ENCODE assay signal across 26 cellular contexts in genomic region chr18:13606589-13607254, GRCh38.
DNase-seq lines count a peak whose midpoint lies in the region; ATAC-seq and TF ChIP-seq lines count a peak whose summit lies in the region.
"Had no signal": no experiment of that assay in that cellular context is flagged by ENCODE, and none has a peak within 500 bp of the region (broad histone marks: within the 10 kb centered on the region; RNA-seq: fewer than 3 reads in every experiment).

No MANE protein-coding gene starts in this region.

- no peak overlapping the region for H3K9ac ChIP-seq in smooth muscle cell (ENCODE audit: low read depth)

- H3F3A ChIP-seq in smooth muscle cell (ENCODE audit: low read depth) = peaks cover 5% of the 10 kb centered on the region

- H4K20me1 ChIP-seq in smooth muscle cell (ENCODE audit: low read depth) = peaks cover 7% of the 10 kb centered on the region

- peaks cover 11% of the 10 kb centered on the region for H3K4me1 ChIP-seq in smooth muscle cell (ENCODE audit: low read depth)

- peak overlapping the region; percentile 16 for H3K27ac Mint-ChIP-seq in activated CD4-positive, alpha-beta memory T cell treated with anti-CD3 and anti-CD28 coated beads, Interleukin-2, amount 10 ng/mL, durations not matched to agents 7 days and 5 days
- H3K27ac Mint-ChIP-seq: immature natural killer cell had no signal

- CTCF ChIA-PET in activated CD4-positive, alpha-beta memory T cell treated with anti-CD3 and anti-CD28 coated beads, Interleukin-2, amount 10 ng/mL, durations not matched to agents 7 days and 5 days (lab: Charles Lee) = interaction anchor here (1.0 to 1.3 kb wide), 3 partner anchors 10 to 48 kb away, joined by 3 to 5 read pairs (median 3); no protein-coding TSS in a partner anchor

- POLR2A ChIA-PET in activated CD4-positive, alpha-beta memory T cell treated with anti-CD3 and anti-CD28 coated beads, Interleukin-2, amount 10 ng/mL, durations not matched to agents 7 days and 5 days (lab: Charles Lee) = interaction anchor here (0.7 to 1.9 kb wide), 3 partner anchors 20 to 40 kb away, joined by 3 to 6 read pairs (median 3); no protein-coding TSS in a partner anchor

- 20% methylated on average over 7 of the region's 7 CpGs for WGBS in smooth muscle cell (ENCODE audit: low lambda C conversion rate)

- peak overlapping the region; percentile 50 for H3K4me2 ChIP-seq in smooth muscle cell

- no peaks in the 10 kb centered on the region for H3K79me2 ChIP-seq in smooth muscle cell (ENCODE audit: low read depth)

- no peak for TF ChIP-seq CTCF in GM06990 (IDR thresholded peaks at IDR 0.05; ENCODE audit: insufficient read depth, low read length, poor library complexity, severe bottlenecking)
- TF ChIP-seq CTCF in smooth muscle cell (IDR thresholded peaks at IDR 0.05; ENCODE audit: borderline replicate concordance, insufficient read depth, poor library complexity, severe bottlenecking) = no peak

- H3K27me3 ChIP-seq in GM06990 (replicated peaks; ENCODE audit: control insufficient read depth, insufficient read depth, low read length) (no peaks in the 10 kb centered on the region), smooth muscle cell (ENCODE audit: low read depth) (no peaks in the 10 kb centered on the region)
- H3K27me3 ChIP-seq: right atrium auricular region, tibial artery had no signal

- H2AFZ ChIP-seq in smooth muscle cell (ENCODE audit: low read depth) = no peak overlapping the region

- no peaks in the 10 kb centered on the region for H3K9me3 ChIP-seq in smooth muscle cell (replicated peaks; ENCODE audit: low read depth)
- H3K9me3 ChIP-seq: right atrium auricular region, tibial artery had no signal

- H3K36me3 Mint-ChIP-seq in activated CD4-positive, alpha-beta memory T cell treated with anti-CD3 and anti-CD28 coated beads, Interleukin-2, amount 10 ng/mL, durations not matched to agents 7 days and 5 days (ENCODE audit: low read depth) = peaks cover 4% of the 10 kb centered on the region
- H3K36me3 Mint-ChIP-seq: natural killer cell treated with Interleukin-12 subunit alpha and Interleukin-12 subunit beta and Interleukin-15 and Interleukin-18, amount 100 ng/mL, for 72 hours had no signal

- ATAC-seq in HG03378 (IDR thresholded peaks at IDR 0.05; ENCODE audit: unreplicated experiment) (peak; percentile 40), GM18868 (IDR thresholded peaks at IDR 0.05; ENCODE audit: unreplicated experiment) (no peak)
- ATAC-seq: left lobe of liver; natural killer cell treated with Interleukin-12 subunit alpha and Interleukin-12 subunit beta and Interleukin-15 and Interleukin-18, amount 100 ng/mL, for 72 hours; stimulated activated naive CD8-positive, alpha-beta T cell treated with anti-CD3 and anti-CD28 coated beads, Interleukin-15, Interleukin-2, amounts not matched to agents 100 U/mL and 50 U/mL, for 24 hours had no signal

- H3K4me1 Mint-ChIP-seq in activated CD4-positive, alpha-beta memory T cell treated with anti-CD3 and anti-CD28 coated beads, Interleukin-2, amount 10 ng/mL, durations not matched to agents 7 days and 5 days = peaks cover 54% of the 10 kb centered on the region

- H3K4me3 ChIP-seq in GM06990 (replicated peaks; ENCODE audit: low read depth, low read length) (no peak overlapping the region), smooth muscle cell (no peak overlapping the region)
- H3K4me3 ChIP-seq: right atrium auricular region, tibial artery had no signal

- H3K9me3 Mint-ChIP-seq in activated CD4-positive, alpha-beta memory T cell treated with anti-CD3 and anti-CD28 coated beads, Interleukin-2, amount 10 ng/mL, durations not matched to agents 7 days and 5 days = no peaks in the 10 kb centered on the region
- H3K9me3 Mint-ChIP-seq: immature natural killer cell; natural killer cell treated with Interleukin-12 subunit alpha and Interleukin-12 subunit beta and Interleukin-15 and Interleukin-18, amount 100 ng/mL, for 72 hours had no signal

- no peak overlapping the region for H3K4me3 Mint-ChIP-seq in activated CD4-positive, alpha-beta memory T cell treated with anti-CD3 and anti-CD28 coated beads, Interleukin-2, amount 10 ng/mL, durations not matched to agents 7 days and 5 days
- H3K4me3 Mint-ChIP-seq: immature natural killer cell had no signal

- H3K27me3 Mint-ChIP-seq in activated CD4-positive, alpha-beta memory T cell treated with anti-CD3 and anti-CD28 coated beads, Interleukin-2, amount 10 ng/mL, durations not matched to agents 7 days and 5 days = no peaks in the 10 kb centered on the region

- no peaks in the 10 kb centered on the region for H3K36me3 ChIP-seq in GM06990 (ENCODE audit: control insufficient read depth, insufficient read depth, low read length)
- no peaks in the 10 kb centered on the region for H3K36me3 ChIP-seq in smooth muscle cell (ENCODE audit: low read depth)
- H3K36me3 ChIP-seq: right atrium auricular region, tibial artery had no signal

- peak; percentile 54 for DNase-seq in GM06990 (ENCODE audit: extremely low read depth, insufficient read length)
- DNase-seq in activated CD4-positive, alpha-beta memory T cell treated with anti-CD3 and anti-CD28 coated beads, Interleukin-2, amount 10 ng/mL, durations not matched to agents 7 days and 5 days = no peak
- DNase-seq in smooth muscle cell (lab: John Stamatoyannopoulos, UW; ENCODE audit: unreplicated experiment) = no peak
- DNase-seq in ecto neural progenitor cell (ENCODE audit: low spot score) = no peak
- DNase-seq in NCI-H2029 (lab: John Stamatoyannopoulos, UW) = no peak
- DNase-seq: activated CD4-positive, alpha-beta T cell treated with anti-CD3 and anti-CD28 coated beads, Interleukin-2, amount 50 U/mL, for 1 hour; activated effector memory CD4-positive, alpha-beta T cell treated with anti-CD3 and anti-CD28 coated beads, Interleukin-2, amount 50 U/mL, for 16 hours; activated T-cell treated with anti-CD3 and anti-CD28 coated beads for 4 hours; cerebellar nuclear complex; DMS 273 treated with DMSO at 0.1 percent for 48 hours; erythroblast; HCEC 1CT; hippocampal formation; immature natural killer cell; NCI-H1105; NCI-H2029 treated with DMSO at 0.1 percent for 48 hours; NCI-H345; OCI-M1; stimulated activated naive CD8-positive, alpha-beta T cell treated with anti-CD3 and anti-CD28 coated beads, Interleukin-15, Interleukin-2, amounts not matched to agents 100 U/mL and 50 U/mL, for 24 hours; T-helper 9 cell; tibial artery had no signal

- peak overlapping the region; percentile 84 for H3K27ac ChIP-seq in smooth muscle cell (ENCODE audit: low read depth)
- H3K27ac ChIP-seq: right atrium auricular region, tibial artery had no signal
